ENCODE assay signal across 12 cellular contexts in genomic region chr6:140897804-140898573, GRCh38.
DNase-seq lines count a peak whose midpoint lies in the region; ATAC-seq and TF ChIP-seq lines count a peak whose summit lies in the region.
"Had no signal": no experiment of that assay in that cellular context is flagged by ENCODE, and none has a peak within 500 bp of the region (broad histone marks: within the 10 kb centered on the region; RNA-seq: fewer than 3 reads in every experiment).

No MANE protein-coding gene starts in this region.

- TF ChIP-seq CTCF in KMS-11 (conservative IDR thresholded peaks at IDR 0.05; ENCODE audit: low read depth, low read length): no peak
- no peak for TF ChIP-seq CTCF in GM10248 (IDR thresholded peaks at IDR 0.05; ENCODE audit: control extremely low read depth, extremely low read depth, low read depth, missing control alignments)

- H3K9ac ChIP-seq in KMS-11: peak overlapping the region; percentile 92

- H3K4me3 ChIP-seq in KMS-11 (IDR thresholded peaks at IDR 0.05; ENCODE audit: insufficient read depth, low read depth, low read length) (peak overlapping the region; percentile 26), SJCRH30 (peak overlapping the region; percentile 84)
- H3K4me3 ChIP-seq: uterus had no signal

- H3K36me3 ChIP-seq in KMS-11 (ENCODE audit: insufficient read depth) (no peaks in the 10 kb centered on the region), SJCRH30 (peaks cover 28% of the 10 kb centered on the region)
- H3K36me3 ChIP-seq: uterus had no signal

- ATAC-seq in left lobe of liver (peak; percentile 44), HG02938 (IDR thresholded peaks at IDR 0.05; ENCODE audit: unreplicated experiment) (no peak)

- DNase-seq in CMK (ENCODE audit: low read depth): peak; percentile 45
- DNase-seq in SJCRH30: peak; percentile 90 to 91
- no peak for DNase-seq in left lobe of liver (ENCODE audit: low spot score)
- DNase-seq in GM10248 (ENCODE audit: extremely low spot score): no peak
- no peak for DNase-seq in pons (ENCODE audit: low spot score)
- DNase-seq in T-helper 9 cell: no peak
- DNase-seq: activated B cell treated with CpG ODN at 0.5 μM for 24 hours; activated naive CD4-positive, alpha-beta T cell treated with Interleukin-2 at 50 U/mL for 16 hours; NCI-H69; uterus had no signal

- no peaks in the 10 kb centered on the region for H4K20me1 ChIP-seq in KMS-11 (ENCODE audit: insufficient read depth)

- no peaks in the 10 kb centered on the region for H3K27me3 ChIP-seq in KMS-11 (ENCODE audit: insufficient read depth, low read depth)
- H3K27me3 ChIP-seq in SJCRH30: no peaks in the 10 kb centered on the region
- H3K27me3 ChIP-seq: uterus had no signal

- peak overlapping the region; percentile 75 for H3K4me2 ChIP-seq in KMS-11

- H3K27ac ChIP-seq in KMS-11: peak overlapping the region; percentile 76
- peak overlapping the region; percentile 83 for H3K27ac ChIP-seq in SJCRH30
- H3K27ac ChIP-seq: uterus had no signal

- CTCF ChIA-PET in GM10248 (lab: Yijun Ruan, JAX): no interaction called here

- POLR2A ChIA-PET in GM10248 (lab: Yijun Ruan, JAX): no interaction called here

- peak overlapping the region; percentile 54; the same call in 1 of the 2 replicates for H2AFZ ChIP-seq in KMS-11 (ENCODE audit: low read depth)

- H3K4me1 ChIP-seq in KMS-11 (ENCODE audit: low read depth, poor library complexity, severe bottlenecking): peaks cover 21% of the 10 kb centered on the region
- peaks cover 3% of the 10 kb centered on the region; the same call in 1 of the 2 replicates for H3K4me1 ChIP-seq in SJCRH30
- H3K4me1 ChIP-seq: uterus had no signal

- no peaks in the 10 kb centered on the region for H3K9me3 ChIP-seq in SJCRH30 (replicated peaks)
- H3K9me3 ChIP-seq: uterus had no signal

- peaks cover 48% of the 10 kb centered on the region for H3K79me2 ChIP-seq in KMS-11 (ENCODE audit: insufficient read depth, low read depth)

Comparison
In these comparisons a context has a peak if more than half of its experiments do, and no peak if none do; other contexts are left out.
1. DNase-seq: peak in CMK (single experiment) and SJCRH30 (2 of 2); none in left lobe of liver (single experiment), GM10248 (single experiment), pons (single experiment) and T-helper 9 cell (single experiment).